In the genomic region with DNA sequence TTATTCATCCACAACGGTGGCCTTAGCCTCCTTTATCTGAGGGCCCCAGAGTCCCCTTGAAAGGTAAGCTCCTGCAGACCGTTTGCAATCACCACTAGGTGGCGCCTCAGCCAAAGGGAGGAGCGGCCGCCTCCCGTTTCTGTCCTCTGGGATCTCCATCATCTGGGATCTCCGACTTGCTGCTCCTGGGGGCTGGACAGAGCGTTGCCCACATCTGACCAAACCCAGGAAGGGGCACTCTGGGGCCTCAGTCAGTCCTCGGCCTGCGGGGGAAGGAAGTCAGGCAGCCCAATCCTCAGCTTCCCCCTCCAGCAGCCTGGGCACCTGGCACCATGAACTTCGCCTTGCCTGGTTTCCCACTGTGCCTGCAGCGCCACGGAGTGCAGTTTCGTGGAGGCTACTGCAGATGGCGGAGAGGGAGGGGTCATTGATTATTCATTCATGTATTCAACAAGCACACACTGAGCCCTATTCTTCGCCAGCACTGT, we compare ENCODE assay signal across 8 cellular contexts. TPM values are rescaled to one million over a fixed set of nuclear protein-coding genes. Genes with fewer than 3 reads are reported as not detected.
DNase-seq lines count a peak whose midpoint lies in the region; ATAC-seq, FAIRE-seq and TF ChIP-seq lines count a peak whose summit lies in the region.

No MANE protein-coding gene starts in this region.

- no peak overlapping the region for H3K4me3 Mint-ChIP-seq in WTC11

- peak overlapping the region; percentile 72 for H3K4me2 ChIP-seq in A549

- FAIRE-seq in A549 (lab: Jason Lieb, UNC): no peak

- H3K27me3 Mint-ChIP-seq in WTC11 (ENCODE audit: low read depth): no peaks in the 10 kb centered on the region; the same call in 1 of the 2 replicates

- no peak overlapping the region; the same call in 1 of the 2 replicates for H3K27ac Mint-ChIP-seq in WTC11

- no peak for TF ChIP-seq POLR2A in A549 (IDR thresholded peaks at IDR 0.05; ENCODE audit: low read length)

- peak; percentile 83 to 89 for TF ChIP-seq RAD21 in A549 (conservative IDR thresholded peaks at IDR 0.05 in 1 of 2, IDR thresholded peaks at IDR 0.05 in 1 of 2)

- peak; percentile 86 to 93 for ATAC-seq in A549
- peak; percentile 68 for ATAC-seq in WTC11
- ATAC-seq in left colon: peak; percentile 65
- no peak for ATAC-seq in GM18511 (IDR thresholded peaks at IDR 0.05; ENCODE audit: unreplicated experiment)

- TF ChIP-seq CTCF in A549 (IDR thresholded peaks at IDR 0.05) (peak; percentile 91), GM12874 (IDR thresholded peaks at IDR 0.05; ENCODE audit: insufficient read depth, low read depth, low read length) (peak; percentile 87), WTC11 (IDR thresholded peaks at IDR 0.05) (peak; percentile 86)

- H3K4me1 Mint-ChIP-seq in WTC11: peaks cover 28% of the 10 kb centered on the region

- POLR2A ChIA-PET in A549 (lab: Yijun Ruan, JAX): interaction anchor here (0.8 kb wide), 1 partner anchor 9 kb away, joined by 3 read pairs; no protein-coding TSS in a partner anchor
- POLR2A ChIA-PET in WTC11 (lab: Charles Lee): interaction anchor here (0.6 to 1.9 kb wide), 5 partner anchors 11 to 370 kb away, joined by 3 to 5 read pairs (median 3); no protein-coding TSS in a partner anchor

- H3K36me3 Mint-ChIP-seq in WTC11: peaks cover 8% of the 10 kb centered on the region

- peak; percentile 79 to 84 for DNase-seq in A549 (ENCODE audit: low read depth in 1 of 2, low spot score in 1 of 2)
- peak; percentile 40 for DNase-seq in NCI-H2081 treated with DMSO at 0.1 percent for 48 hours (lab: John Stamatoyannopoulos, UW)
- peak; percentile 89 for DNase-seq in WTC11 (ENCODE audit: low spot score)
- peak; percentile 14 to 93 (median 76) for DNase-seq in caudate nucleus (lab: John Stamatoyannopoulos, UW)
- peak; percentile 53 to 76 for DNase-seq in left colon
- peak; percentile 47 to 55 for DNase-seq in stimulated activated CD4-positive, alpha-beta T cell treated with anti-CD3 and anti-CD28 coated beads, Interleukin-4, amount 100 ng/mL, for 48 hours (ENCODE audit: low read depth in 2 of 2)

- no peaks in the 10 kb centered on the region for H3K4me1 ChIP-seq in A549

- H3K9me3 Mint-ChIP-seq in WTC11: no peaks in the 10 kb centered on the region

- no peak overlapping the region for H3K27ac ChIP-seq in A549
- H3K27ac ChIP-seq in caudate nucleus (ENCODE audit: low read depth, low read length): peak overlapping the region; percentile 46

- no peaks in the 10 kb centered on the region for H3K9me3 ChIP-seq in A549

- 11% methylated on average over 16 of the region's 16 CpGs for WGBS in A549 (ENCODE audit: missing lambda C conversion rate)

- intact Hi-C loops in left colon (cut with DNase I, micrococcal nuclease): no loop called here

- CTCF ChIA-PET in A549 (lab: Yijun Ruan, JAX): interaction anchor here (0.6 to 24.5 kb wide), 70 partner anchors 10 to 840 kb away, joined by 3 to 1740 read pairs (median 4); a partner anchor contains a TSS
- CTCF ChIA-PET in WTC11 (lab: Charles Lee): interaction anchor here (0.5 to 8.3 kb wide), 73 partner anchors 8 to 406 kb away, joined by 3 to 221 read pairs (median 4); a partner anchor contains a TSS

- no peak overlapping the region for H3K4me3 ChIP-seq in A549

- TF ChIP-seq EP300 in A549 (IDR thresholded peaks at IDR 0.05): no peak

TF ChIP-seq in A549, 52 proteins besides CTCF, POLR2A, EP300 and RAD21:
- TF ChIP-seq SMC3 (IDR thresholded peaks at IDR 0.05) (peak; percentile 84), HEYL (CRISPR knock-in tag; IDR thresholded peaks at IDR 0.05) (no peak)
TF ChIP-seq in A549: peak in this region for 1.

TF ChIP-seq in WTC11, 78 proteins besides CTCF, POLR2A, EP300 and RAD21:
- TF ChIP-seq, protein P1, sequence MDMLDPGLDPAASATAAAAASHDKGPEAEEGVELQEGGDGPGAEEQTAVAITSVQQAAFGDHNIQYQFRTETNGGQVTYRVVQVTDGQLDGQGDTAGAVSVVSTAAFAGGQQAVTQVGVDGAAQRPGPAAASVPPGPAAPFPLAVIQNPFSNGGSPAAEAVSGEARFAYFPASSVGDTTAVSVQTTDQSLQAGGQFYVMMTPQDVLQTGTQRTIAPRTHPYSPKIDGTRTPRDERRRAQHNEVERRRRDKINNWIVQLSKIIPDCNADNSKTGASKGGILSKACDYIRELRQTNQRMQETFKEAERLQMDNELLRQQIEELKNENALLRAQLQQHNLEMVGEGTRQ (CRISPR knock-in tag; IDR thresholded peaks at IDR 0.05): 0 out of 2 replicates have a peak, but pooled peaks have one; percentile 16
- TF ChIP-seq TEAD1 (CRISPR knock-in tag; IDR thresholded peaks at IDR 0.05) (no peak), TP53 (CRISPR knock-in tag; IDR thresholded peaks at IDR 0.05) (peak; percentile 50; the same call in 1 of the 2 replicates), RELA (CRISPR knock-in tag; IDR thresholded peaks at IDR 0.05; ENCODE audit: borderline replicate concordance) (no peak), ETV6 (CRISPR knock-in tag; IDR thresholded peaks at IDR 0.05) (peak; percentile 52; the same call in 1 of the 2 replicates), SMAD3 (CRISPR knock-in tag; IDR thresholded peaks at IDR 0.05; ENCODE audit: borderline replicate concordance) (no peak)
- TF ChIP-seq, protein P2, sequence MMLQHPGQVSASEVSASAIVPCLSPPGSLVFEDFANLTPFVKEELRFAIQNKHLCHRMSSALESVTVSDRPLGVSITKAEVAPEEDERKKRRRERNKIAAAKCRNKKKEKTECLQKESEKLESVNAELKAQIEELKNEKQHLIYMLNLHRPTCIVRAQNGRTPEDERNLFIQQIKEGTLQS (CRISPR knock-in tag; conservative IDR thresholded peaks at IDR 0.05): no peak
- TF ChIP-seq, protein P3, sequence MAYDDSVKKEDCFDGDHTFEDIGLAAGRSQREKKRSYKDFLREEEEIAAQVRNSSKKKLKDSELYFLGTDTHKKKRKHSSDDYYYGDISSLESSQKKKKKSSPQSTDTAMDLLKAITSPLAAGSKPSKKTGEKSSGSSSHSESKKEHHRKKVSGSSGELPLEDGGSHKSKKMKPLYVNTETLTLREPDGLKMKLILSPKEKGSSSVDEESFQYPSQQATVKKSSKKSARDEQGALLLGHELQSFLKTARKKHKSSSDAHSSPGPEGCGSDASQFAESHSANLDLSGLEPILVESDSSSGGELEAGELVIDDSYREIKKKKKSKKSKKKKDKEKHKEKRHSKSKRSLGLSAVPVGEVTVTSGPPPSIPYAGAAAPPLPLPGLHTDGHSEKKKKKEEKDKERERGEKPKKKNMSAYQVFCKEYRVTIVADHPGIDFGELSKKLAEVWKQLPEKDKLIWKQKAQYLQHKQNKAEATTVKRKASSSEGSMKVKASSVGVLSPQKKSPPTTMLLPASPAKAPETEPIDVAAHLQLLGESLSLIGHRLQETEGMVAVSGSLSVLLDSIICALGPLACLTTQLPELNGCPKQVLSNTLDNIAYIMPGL (CRISPR knock-in tag; IDR thresholded peaks at IDR 0.05): 0 out of 2 replicates have a peak, but pooled peaks have one; percentile 43
TF ChIP-seq in WTC11: peak in this region for 4.

RNA-seq across cellular contexts. Expression of a gene that starts 23.5 kb away (rescaled TPM):
- polyA plus RNA-seq in A549 (2011; rRNA removed) (11.2 and 20.7 TPM in 2 replicates), A549 (2017; fragmentation: RNase III; extraction: RNeasy Plus Mini Kit Qiagen cat#74134 plus additional on column Dnase treatment) (28.2 to 36.1 TPM (median 28.5 TPM) in 3 replicates)
- polyA plus RNA-seq in A549 (2012; cell fraction: cytosol; rRNA removed): 14.3 and 22.5 TPM in 2 replicates
- 32.6 and 40.9 TPM in 2 replicates for polyA plus RNA-seq in A549 (2012; cell fraction: nucleus; rRNA removed)
- polyA minus RNA-seq in A549 (2011; rRNA and poly(A)+ RNA removed): 23.0 and 25.7 TPM in 2 replicates
- total RNA-seq in WTC11 (2021) (42.4 to 44.2 TPM (median 42.9 TPM) in 3 replicates), left colon (10 to 100 TPM; 69.8 to 91.7 TPM)
